Comparison of ENCODE assay signal across 12 cellular contexts in genomic region chr14:104201496-104201895, GRCh38.
A peak's percentile ranks its signal among the peaks of the same experiment; 100 is the strongest.
DNase-seq lines count a peak whose midpoint lies in the region; ATAC-seq lines count a peak whose summit lies in the region.
"Had no signal": no experiment of that assay in that cellular context is flagged by ENCODE, and none has a peak within 500 bp of the region (broad histone marks: within the 10 kb centered on the region; RNA-seq: fewer than 3 reads in every experiment).

No MANE protein-coding gene starts in this region.

- H3K27me3 ChIP-seq in BLaER1 = no peaks in the 10 kb centered on the region
- H3K27me3 ChIP-seq in mucosa of stomach (ENCODE audit: control insufficient read depth, insufficient read depth, low read length) = peaks cover 17% of the 10 kb centered on the region

- H3K9ac ChIP-seq in BLaER1 (peak overlapping the region; percentile 54), SK-N-MC (ENCODE audit: insufficient read length) (peak overlapping the region; percentile 32), mucosa of stomach (ENCODE audit: low read length) (peak overlapping the region; percentile 17)

- DNase-seq in SK-N-MC (ENCODE audit: low read depth, low spot score) = no peak
- DNase-seq in activated CD4-positive, CD25-positive, alpha-beta regulatory T cell (lab: John Stamatoyannopoulos, UW) = no peak
- DNase-seq: DMS53, GF-D8, H9 had no signal

- H3K4me3 ChIP-seq in BLaER1 (0 out of 2 replicates have a peak overlapping the region, but pooled peaks have one; percentile 15), SK-N-MC (no peak overlapping the region), mucosa of stomach (ENCODE audit: low read length) (no peak overlapping the region)
- H3K4me3 ChIP-seq: GM23338 had no signal

- no peak for ATAC-seq in HG03095 (IDR thresholded peaks at IDR 0.05; ENCODE audit: unreplicated experiment)
- ATAC-seq in HG03280 (IDR thresholded peaks at IDR 0.05; ENCODE audit: unreplicated experiment) = no peak
- ATAC-seq: GM23338, HCT116 had no signal

- peak overlapping the region; percentile 84 for H3K27ac ChIP-seq in BLaER1
- no peak overlapping the region for H3K27ac ChIP-seq in SK-N-MC
- H3K27ac ChIP-seq: 22Rv1 had no signal

- H3K4me1 ChIP-seq in BLaER1 (peaks cover 88% of the 10 kb centered on the region), mucosa of stomach (ENCODE audit: control insufficient read depth, insufficient read depth, low read length) (peaks cover 16% of the 10 kb centered on the region)

- H3K36me3 ChIP-seq in BLaER1 = no peaks in the 10 kb centered on the region
- no peaks in the 10 kb centered on the region for H3K36me3 ChIP-seq in SK-N-MC (ENCODE audit: insufficient read depth, low read length)
- no peaks in the 10 kb centered on the region for H3K36me3 ChIP-seq in mucosa of stomach (ENCODE audit: control insufficient read depth, insufficient read depth, low read length)

- H3K4me2 ChIP-seq in BLaER1 = peak overlapping the region; percentile 99
- H3K4me2 ChIP-seq: GM23338 had no signal

- H3K9me3 ChIP-seq in BLaER1 (no peaks in the 10 kb centered on the region), SK-N-MC (ENCODE audit: low read depth, low read length) (no peaks in the 10 kb centered on the region), mucosa of stomach (ENCODE audit: control insufficient read depth, low read length) (no peaks in the 10 kb centered on the region)

- peaks cover 5% of the 10 kb centered on the region; the same call in 1 of the 2 replicates for H4K20me1 ChIP-seq in BLaER1
